ENCODE assay signal across 28 cellular contexts in the genomic region with DNA sequence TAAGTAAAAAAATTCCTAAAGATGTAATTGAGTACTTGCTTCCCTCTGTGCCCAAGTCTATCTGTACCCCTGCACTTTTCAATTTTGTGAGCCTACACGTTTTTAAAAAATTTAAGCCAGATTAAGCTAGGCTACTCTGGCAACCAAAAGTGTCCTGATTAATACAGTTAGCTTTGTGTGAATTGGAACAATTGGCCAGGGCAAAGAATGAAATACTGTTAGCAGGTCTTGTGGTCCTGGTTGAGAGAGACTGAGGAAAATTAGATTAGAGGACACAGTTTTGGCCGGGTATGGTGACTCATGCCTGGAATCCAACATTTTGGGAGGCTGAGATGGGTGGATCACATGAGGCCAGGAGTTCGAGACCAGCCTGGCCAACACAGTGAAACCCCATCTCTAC.
"Had no signal": no experiment of that assay in that cellular context is flagged by ENCODE, and none has a peak within 500 bp of the region (broad histone marks: within the 10 kb centered on the region; RNA-seq: fewer than 3 reads in every experiment).

No MANE protein-coding gene starts in this region.

- DNase-seq: activated B cell treated with CpG ODN at 0.5 μM for 24 hours; activated CD4-positive, alpha-beta T cell treated with anti-CD3 and anti-CD28 coated beads for 48 hours; activated CD4-positive, alpha-beta T cell treated with anti-CD3 and anti-CD28 coated beads, Interleukin-2, amount 50 U/mL, for 1 hour; activated CD4-positive, alpha-beta T cell treated with anti-CD3 and anti-CD28 coated beads, Interleukin-2, amount 50 U/mL, for 48 hours; activated CD8-positive, alpha-beta memory T cell treated with anti-CD3 and anti-CD28 coated beads for 24 hours; activated CD8-positive, alpha-beta T cell treated with anti-CD3 and anti-CD28 coated beads for 36 hours; activated effector memory CD4-positive, alpha-beta T cell treated with Interleukin-2 at 50 U/mL for 16 hours; activated gamma-delta T cell treated with Interleukin-2 at 50 U/mL for 16 hours; activated naive CD4-positive, alpha-beta T cell treated with anti-CD3 and anti-CD28 coated beads, Interleukin-2, amount 50 U/mL, for 16 hours; activated naive CD4-positive, alpha-beta T cell treated with Interleukin-2 at 50 U/mL for 16 hours; activated T-cell treated with anti-CD3 and anti-CD28 coated beads, Interleukin-2, amount 50 U/mL, for 4 hours; amniotic stem cell; anterior cingulate cortex; body of pancreas; central memory CD4-positive, alpha-beta T cell; cerebellar nuclear complex; colonic mucosa; effector CD8-positive, alpha-beta T cell; heart right ventricle; T-helper 1 cell; T-helper 17 cell; T1000; WERI-Rb-1 had no signal

- ATAC-seq: activated CD4-positive, CD25-positive, alpha-beta regulatory T cell treated with anti-CD3 and anti-CD28 coated beads, Interleukin-2, amount 50 U/mL, for 24 hours; activated CD8-positive, alpha-beta T cell treated with anti-CD3 and anti-CD28 coated beads for 36 hours; activated T-cell treated with anti-CD3 and anti-CD28 coated beads, Interleukin-2, amount 50 U/mL, for 4 hours; activated T-helper 17 cell treated with anti-CD3 and anti-CD28 coated beads, Interleukin-2, amount 50 U/mL, for 72 hours; body of pancreas; gastroesophageal sphincter; heart right ventricle; T-helper 17 cell had no signal

- H3K9me3 ChIP-seq: body of pancreas, colonic mucosa, gastroesophageal sphincter, heart right ventricle had no signal

- H3K27me3 ChIP-seq: body of pancreas, colonic mucosa, foreskin keratinocyte, gastroesophageal sphincter, heart right ventricle had no signal

- H3K36me3 ChIP-seq: colonic mucosa, gastroesophageal sphincter, heart right ventricle, WERI-Rb-1 had no signal

- H3K4me3 ChIP-seq: body of pancreas, colonic mucosa, gastroesophageal sphincter, heart right ventricle had no signal

- H3K27ac ChIP-seq: body of pancreas, colonic mucosa, epithelial cell of prostate, foreskin keratinocyte, gastroesophageal sphincter, WERI-Rb-1 had no signal

- H3K4me1 ChIP-seq: colonic mucosa had no signal
